In the genomic region with DNA sequence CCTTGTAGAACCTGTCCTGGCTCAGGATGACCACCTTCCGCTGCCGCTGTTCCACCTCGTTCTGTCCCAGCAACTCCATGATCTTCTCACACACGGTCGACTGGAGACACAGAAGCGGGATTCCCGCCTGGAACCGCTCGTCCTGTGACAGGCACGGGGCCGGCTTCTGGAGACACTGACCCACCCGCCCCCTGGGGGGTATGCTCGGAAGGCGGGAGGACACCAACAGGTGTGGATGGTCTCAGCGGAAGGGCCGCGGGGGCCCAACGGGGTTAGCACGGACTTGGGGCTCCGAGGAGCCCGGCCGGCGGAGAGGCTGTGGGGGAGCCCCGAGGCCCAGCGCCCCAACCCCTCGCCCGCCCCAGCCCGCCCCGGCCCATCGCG, we compare ENCODE assay signal across 1 cellular context.
TF ChIP-seq lines count a peak whose summit lies in the region.

No MANE protein-coding gene starts in this region.

TF ChIP-seq in HepG2, 621 proteins besides CTCF, POLR2A, EP300 and RAD21 (continued from another document):
- TF ChIP-seq, protein P1, sequence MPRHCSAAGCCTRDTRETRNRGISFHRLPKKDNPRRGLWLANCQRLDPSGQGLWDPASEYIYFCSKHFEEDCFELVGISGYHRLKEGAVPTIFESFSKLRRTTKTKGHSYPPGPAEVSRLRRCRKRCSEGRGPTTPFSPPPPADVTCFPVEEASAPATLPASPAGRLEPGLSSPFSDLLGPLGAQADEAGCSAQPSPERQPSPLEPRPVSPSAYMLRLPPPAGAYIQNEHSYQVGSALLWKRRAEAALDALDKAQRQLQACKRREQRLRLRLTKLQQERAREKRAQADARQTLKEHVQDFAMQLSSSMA (CRISPR knock-in tag; IDR thresholded peaks at IDR 0.05): no peak
- TF ChIP-seq ZNF232 (CRISPR knock-in tag; IDR thresholded peaks at IDR 0.05; ENCODE audit: borderline replicate concordance): 0 out of 2 replicates have a peak, but pooled peaks have one; percentile 1
- TF ChIP-seq CCDC6 (CRISPR knock-in tag; IDR thresholded peaks at IDR 0.05): no peak
- TF ChIP-seq, protein P2, sequence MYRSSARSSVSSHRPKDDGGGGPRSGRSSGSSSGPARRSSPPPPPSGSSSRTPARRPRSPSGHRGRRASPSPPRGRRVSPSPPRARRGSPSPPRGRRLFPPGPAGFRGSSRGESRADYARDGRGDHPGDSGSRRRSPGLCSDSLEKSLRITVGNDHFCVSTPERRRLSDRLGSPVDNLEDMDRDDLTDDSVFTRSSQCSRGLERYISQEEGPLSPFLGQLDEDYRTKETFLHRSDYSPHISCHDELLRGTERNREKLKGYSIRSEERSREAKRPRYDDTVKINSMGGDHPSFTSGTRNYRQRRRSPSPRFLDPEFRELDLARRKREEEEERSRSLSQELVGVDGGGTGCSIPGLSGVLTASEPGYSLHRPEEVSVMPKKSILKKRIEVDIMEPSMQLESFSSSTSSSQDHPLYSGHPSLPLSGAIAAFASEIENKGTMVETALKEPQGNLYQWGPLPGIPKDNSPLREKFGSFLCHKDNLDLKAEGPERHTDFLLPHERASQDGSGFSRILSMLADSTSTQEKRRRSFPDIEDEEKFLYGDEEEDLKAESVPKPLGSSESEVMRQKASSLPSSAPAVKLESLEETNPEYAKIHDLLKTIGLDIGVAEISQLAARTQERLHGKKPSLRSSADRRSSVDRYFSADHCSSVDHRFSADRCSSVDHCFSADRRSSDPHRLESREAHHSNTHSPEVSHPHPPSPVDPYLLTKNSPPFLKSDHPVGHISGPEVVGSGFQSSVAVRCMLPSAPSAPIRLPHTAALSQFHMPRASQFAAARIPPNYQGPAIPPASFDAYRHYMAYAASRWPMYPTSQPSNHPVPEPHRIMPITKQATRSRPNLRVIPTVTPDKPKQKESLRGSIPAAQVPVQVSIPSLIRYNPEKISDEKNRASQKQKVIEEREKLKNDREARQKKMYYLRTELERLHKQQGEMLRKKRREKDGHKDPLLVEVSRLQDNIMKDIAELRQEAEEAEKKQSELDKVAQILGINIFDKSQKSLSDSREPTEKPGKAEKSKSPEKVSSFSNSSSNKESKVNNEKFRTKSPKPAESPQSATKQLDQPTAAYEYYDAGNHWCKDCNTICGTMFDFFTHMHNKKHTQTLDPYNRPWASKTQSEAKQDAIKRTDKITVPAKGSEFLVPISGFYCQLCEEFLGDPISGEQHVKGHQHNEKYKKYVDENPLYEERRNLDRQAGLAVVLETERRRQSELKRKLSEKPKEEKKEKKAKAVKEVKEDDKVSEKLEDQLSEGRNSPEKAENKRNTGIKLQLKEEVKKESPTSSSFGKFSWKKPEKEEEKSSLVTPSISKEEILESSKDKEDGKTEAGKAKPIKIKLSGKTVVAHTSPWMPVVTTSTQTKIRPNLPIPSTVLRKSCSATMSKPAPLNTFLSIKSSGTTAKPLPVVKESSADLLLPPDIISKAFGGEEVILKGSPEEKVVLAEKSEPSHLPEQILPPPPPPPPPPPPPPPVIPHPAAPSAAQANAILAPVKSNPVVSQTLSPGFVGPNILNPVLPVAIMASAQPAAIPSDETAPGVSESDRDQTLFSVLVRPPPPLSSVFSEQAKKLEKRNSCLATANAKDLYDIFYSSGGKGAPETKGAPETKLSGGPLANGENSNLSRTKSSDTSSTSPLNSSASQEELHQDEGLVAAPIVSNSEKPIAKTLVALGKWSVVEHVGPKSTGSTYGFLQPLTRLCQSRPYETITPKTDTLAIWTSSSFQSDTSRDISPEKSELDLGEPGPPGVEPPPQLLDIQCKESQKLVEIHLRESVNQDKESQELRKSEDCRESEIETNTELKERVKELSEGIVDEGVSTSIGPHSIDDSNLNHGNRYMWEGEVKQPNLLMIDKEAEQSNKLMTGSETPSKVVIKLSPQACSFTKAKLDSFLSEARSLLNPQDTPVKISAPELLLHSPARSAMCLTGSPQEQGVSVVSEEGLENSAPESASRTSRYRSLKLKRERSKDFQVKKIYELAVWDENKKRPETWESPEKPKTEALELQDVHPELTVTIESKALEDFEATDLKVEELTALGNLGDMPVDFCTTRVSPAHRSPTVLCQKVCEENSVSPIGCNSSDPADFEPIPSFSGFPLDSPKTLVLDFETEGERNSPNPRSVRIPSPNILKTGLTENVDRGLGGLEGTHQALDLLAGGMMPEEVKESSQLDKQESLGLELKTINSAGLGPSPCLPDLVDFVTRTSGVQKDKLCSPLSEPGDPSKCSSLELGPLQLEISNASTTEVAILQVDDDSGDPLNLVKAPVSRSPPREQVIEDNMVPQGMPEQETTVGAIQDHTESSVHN (CRISPR knock-in tag; IDR thresholded peaks at IDR 0.05): 0 out of 2 replicates have a peak, but pooled peaks have one; percentile 16
- 0 out of 2 replicates have a peak, but pooled peaks have one; percentile 32 for TF ChIP-seq ZNF710 (CRISPR knock-in tag; IDR thresholded peaks at IDR 0.05; ENCODE audit: borderline replicate concordance)
- TF ChIP-seq ZNF644 (CRISPR knock-in tag; IDR thresholded peaks at IDR 0.05; ENCODE audit: low read depth): no peak
- TF ChIP-seq MXD1 (CRISPR knock-in tag; IDR thresholded peaks at IDR 0.05): 0 out of 2 replicates have a peak, but pooled peaks have one; percentile 59
- 0 out of 2 replicates have a peak, but pooled peaks have one; percentile 17 for TF ChIP-seq YEATS4 (CRISPR knock-in tag; IDR thresholded peaks at IDR 0.05; ENCODE audit: borderline replicate concordance)
- TF ChIP-seq ZNF776 (CRISPR knock-in tag; IDR thresholded peaks at IDR 0.05): 0 out of 2 replicates have a peak, but pooled peaks have one; percentile 18
- no peak for TF ChIP-seq ARID2 (CRISPR knock-in tag; IDR thresholded peaks at IDR 0.05; ENCODE audit: borderline replicate concordance)
- TF ChIP-seq KLF15 (CRISPR knock-in tag; IDR thresholded peaks at IDR 0.05; ENCODE audit: borderline replicate concordance): 0 out of 2 replicates have a peak, but pooled peaks have one; percentile 55
- TF ChIP-seq, protein P3, sequence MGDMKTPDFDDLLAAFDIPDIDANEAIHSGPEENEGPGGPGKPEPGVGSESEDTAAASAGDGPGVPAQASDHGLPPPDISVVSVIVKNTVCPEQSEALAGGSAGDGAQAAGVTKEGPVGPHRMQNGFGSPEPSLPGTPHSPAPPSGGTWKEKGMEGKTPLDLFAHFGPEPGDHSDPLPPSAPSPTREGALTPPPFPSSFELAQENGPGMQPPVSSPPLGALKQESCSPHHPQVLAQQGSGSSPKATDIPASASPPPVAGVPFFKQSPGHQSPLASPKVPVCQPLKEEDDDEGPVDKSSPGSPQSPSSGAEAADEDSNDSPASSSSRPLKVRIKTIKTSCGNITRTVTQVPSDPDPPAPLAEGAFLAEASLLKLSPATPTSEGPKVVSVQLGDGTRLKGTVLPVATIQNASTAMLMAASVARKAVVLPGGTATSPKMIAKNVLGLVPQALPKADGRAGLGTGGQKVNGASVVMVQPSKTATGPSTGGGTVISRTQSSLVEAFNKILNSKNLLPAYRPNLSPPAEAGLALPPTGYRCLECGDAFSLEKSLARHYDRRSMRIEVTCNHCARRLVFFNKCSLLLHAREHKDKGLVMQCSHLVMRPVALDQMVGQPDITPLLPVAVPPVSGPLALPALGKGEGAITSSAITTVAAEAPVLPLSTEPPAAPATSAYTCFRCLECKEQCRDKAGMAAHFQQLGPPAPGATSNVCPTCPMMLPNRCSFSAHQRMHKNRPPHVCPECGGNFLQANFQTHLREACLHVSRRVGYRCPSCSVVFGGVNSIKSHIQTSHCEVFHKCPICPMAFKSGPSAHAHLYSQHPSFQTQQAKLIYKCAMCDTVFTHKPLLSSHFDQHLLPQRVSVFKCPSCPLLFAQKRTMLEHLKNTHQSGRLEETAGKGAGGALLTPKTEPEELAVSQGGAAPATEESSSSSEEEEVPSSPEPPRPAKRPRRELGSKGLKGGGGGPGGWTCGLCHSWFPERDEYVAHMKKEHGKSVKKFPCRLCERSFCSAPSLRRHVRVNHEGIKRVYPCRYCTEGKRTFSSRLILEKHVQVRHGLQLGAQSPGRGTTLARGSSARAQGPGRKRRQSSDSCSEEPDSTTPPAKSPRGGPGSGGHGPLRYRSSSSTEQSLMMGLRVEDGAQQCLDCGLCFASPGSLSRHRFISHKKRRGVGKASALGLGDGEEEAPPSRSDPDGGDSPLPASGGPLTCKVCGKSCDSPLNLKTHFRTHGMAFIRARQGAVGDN (CRISPR knock-in tag; IDR thresholded peaks at IDR 0.05): peak; percentile 43
- no peak for TF ChIP-seq KDM4B (CRISPR knock-in tag; IDR thresholded peaks at IDR 0.05)
- TF ChIP-seq, protein P4, sequence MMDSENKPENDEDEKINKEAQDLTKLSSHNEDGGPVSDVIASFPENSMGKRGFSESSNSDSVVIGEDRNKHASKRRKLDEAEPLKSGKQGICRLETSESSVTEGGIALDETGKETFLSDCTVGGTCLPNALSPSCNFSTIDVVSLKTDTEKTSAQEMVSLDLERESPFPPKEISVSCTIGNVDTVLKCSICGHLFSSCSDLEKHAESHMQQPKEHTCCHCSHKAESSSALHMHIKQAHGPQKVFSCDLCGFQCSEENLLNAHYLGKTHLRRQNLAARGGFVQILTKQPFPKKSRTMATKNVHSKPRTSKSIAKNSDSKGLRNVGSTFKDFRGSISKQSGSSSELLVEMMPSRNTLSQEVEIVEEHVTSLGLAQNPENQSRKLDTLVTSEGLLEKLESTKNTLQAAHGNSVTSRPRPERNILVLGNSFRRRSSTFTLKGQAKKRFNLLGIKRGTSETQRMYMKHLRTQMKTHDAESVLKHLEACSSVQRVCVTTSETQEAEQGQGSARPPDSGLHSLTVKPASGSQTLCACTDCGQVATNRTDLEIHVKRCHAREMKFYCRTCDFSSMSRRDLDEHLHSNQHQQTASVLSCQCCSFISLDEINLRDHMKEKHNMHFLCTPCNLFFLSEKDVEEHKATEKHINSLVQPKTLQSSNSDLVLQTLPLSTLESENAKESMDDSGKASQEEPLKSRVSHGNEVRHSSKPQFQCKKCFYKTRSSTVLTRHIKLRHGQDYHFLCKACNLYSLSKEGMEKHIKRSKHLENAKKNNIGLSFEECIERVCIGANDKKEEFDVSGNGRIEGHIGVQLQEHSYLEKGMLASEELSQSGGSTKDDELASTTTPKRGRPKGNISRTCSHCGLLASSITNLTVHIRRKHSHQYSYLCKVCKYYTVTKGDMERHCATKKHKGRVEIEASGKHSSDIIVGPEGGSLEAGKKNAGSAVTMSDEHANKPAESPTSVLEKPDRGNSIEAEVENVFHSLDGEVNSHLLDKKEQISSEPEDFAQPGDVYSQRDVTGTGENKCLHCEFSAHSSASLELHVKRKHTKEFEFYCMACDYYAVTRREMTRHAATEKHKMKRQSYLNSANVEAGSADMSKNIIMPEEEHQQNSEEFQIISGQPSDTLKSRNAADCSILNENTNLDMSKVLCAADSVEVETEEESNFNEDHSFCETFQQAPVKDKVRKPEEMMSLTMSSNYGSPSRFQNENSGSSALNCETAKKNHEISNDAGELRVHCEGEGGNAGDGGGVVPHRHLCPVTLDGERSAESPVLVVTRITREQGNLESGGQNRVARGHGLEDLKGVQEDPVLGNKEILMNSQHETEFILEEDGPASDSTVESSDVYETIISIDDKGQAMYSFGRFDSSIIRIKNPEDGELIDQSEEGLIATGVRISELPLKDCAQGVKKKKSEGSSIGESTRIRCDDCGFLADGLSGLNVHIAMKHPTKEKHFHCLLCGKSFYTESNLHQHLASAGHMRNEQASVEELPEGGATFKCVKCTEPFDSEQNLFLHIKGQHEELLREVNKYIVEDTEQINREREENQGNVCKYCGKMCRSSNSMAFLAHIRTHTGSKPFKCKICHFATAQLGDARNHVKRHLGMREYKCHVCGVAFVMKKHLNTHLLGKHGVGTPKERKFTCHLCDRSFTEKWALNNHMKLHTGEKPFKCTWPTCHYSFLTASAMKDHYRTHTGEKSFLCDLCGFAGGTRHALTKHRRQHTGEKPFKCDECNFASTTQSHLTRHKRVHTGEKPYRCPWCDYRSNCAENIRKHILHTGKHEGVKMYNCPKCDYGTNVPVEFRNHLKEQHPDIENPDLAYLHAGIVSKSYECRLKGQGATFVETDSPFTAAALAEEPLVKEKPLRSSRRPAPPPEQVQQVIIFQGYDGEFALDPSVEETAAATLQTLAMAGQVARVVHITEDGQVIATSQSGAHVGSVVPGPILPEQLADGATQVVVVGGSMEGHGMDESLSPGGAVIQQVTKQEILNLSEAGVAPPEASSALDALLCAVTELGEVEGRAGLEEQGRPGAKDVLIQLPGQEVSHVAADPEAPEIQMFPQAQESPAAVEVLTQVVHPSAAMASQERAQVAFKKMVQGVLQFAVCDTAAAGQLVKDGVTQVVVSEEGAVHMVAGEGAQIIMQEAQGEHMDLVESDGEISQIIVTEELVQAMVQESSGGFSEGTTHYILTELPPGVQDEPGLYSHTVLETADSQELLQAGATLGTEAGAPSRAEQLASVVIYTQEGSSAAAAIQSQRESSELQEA (CRISPR knock-in tag; IDR thresholded peaks at IDR 0.05; ENCODE audit: not compliant biosample characterization): no peak
TF ChIP-seq in HepG2: peak in this region for 24.
